ENCODE assay signal across 1 cellular context in the genomic region with DNA sequence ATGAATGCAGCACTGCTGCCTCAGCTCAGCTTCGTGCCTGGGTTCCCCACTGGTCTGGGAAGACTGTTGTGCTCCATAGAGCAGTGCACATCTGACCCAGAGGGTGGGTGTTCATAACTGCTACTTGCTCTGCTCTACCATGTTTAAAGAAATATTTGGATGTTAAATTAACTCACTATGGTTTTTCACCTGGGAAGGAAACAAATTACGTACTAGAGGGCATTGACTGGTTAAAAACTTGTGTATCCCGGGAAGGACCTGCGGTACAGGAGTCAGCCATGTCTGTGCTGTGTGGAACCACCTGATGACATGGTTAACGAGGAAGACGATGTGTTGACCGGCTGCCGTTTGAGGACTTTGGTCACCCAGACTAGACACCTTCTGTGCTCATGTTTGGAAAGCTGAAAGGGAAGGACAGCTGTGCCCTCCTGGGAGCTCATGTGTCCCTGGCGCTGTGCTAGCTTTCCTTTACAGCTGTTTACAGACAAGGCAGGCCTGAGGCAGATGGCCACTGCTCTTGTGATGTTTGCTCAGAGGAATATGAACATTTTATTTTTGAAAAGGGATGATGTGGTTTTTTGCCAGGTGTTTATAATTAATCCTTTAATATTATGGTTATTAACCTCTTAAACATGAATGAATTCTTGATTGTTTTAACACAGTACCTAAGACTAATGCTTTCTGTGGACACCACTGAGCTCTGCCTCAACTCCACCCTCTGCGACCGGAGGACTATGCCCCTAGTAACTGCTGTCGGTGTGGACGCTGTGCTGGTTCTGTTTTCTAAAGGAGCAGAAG.
TF ChIP-seq lines count a peak whose summit lies in the region.

No MANE protein-coding gene starts in this region.

TF ChIP-seq in HepG2, 621 proteins besides CTCF, POLR2A, EP300 and RAD21 (continues in another document):
- TF ChIP-seq ZNF274 (CRISPR knock-in tag; IDR thresholded peaks at IDR 0.05) (peak; percentile 45; the same call in 1 of the 2 replicates), USF2 (IDR thresholded peaks at IDR 0.05; ENCODE audit: low read depth, low read length) (no peak), USF2 (CRISPR knock-in tag; IDR thresholded peaks at IDR 0.05; ENCODE audit: borderline replicate concordance) (no peak), FOSL1 (CRISPR knock-in tag; IDR thresholded peaks at IDR 0.05; ENCODE audit: borderline replicate concordance) (no peak), ARID2 (CRISPR knock-in tag; IDR thresholded peaks at IDR 0.05; ENCODE audit: borderline replicate concordance) (no peak), ADNP (CRISPR knock-in tag; IDR thresholded peaks at IDR 0.05) (no peak), CBX5 (CRISPR knock-in tag; IDR thresholded peaks at IDR 0.05; ENCODE audit: borderline replicate concordance) (peak; percentile 36; the same call in 1 of the 2 replicates), ZBTB42 (CRISPR knock-in tag; IDR thresholded peaks at IDR 0.05) (0 out of 2 replicates have a peak, but pooled peaks have one; percentile 34), ATF1 (CRISPR knock-in tag; IDR thresholded peaks at IDR 0.05) (no peak), RARG (CRISPR knock-in tag; IDR thresholded peaks at IDR 0.05; ENCODE audit: low read depth) (no peak), HNRNPLL (IDR thresholded peaks at IDR 0.05; ENCODE audit: low read depth, low read length, poor library complexity, severe bottlenecking) (no peak), HHEX (CRISPR knock-in tag; IDR thresholded peaks at IDR 0.05) (no peak), ZNF776 (CRISPR knock-in tag; IDR thresholded peaks at IDR 0.05) (no peak), IRF9 (CRISPR knock-in tag; IDR thresholded peaks at IDR 0.05; ENCODE audit: borderline replicate concordance) (no peak), ZNF629 (CRISPR knock-in tag; conservative IDR thresholded peaks at IDR 0.05) (no peak), ZNF496 (CRISPR knock-in tag; IDR thresholded peaks at IDR 0.05; ENCODE audit: insufficient replicate concordance) (no peak), HIVEP1 (CRISPR knock-in tag; IDR thresholded peaks at IDR 0.05) (no peak), NBN (conservative IDR thresholded peaks at IDR 0.05) (no peak), ZNF501 (CRISPR knock-in tag; IDR thresholded peaks at IDR 0.05) (no peak), HNF1B (CRISPR knock-in tag; IDR thresholded peaks at IDR 0.05) (peak; percentile 45), BCLAF1 (IDR thresholded peaks at IDR 0.05) (no peak), HNF1A (IDR thresholded peaks at IDR 0.05; ENCODE audit: low read depth) (peak; percentile 30; the same call in 1 of the 2 replicates), HNF1A (CRISPR knock-in tag; IDR thresholded peaks at IDR 0.05; ENCODE audit: borderline replicate concordance) (peak; percentile 38; the same call in 1 of the 2 replicates), ISX (CRISPR knock-in tag; conservative IDR thresholded peaks at IDR 0.05) (no peak), NFYB (CRISPR knock-in tag; IDR thresholded peaks at IDR 0.05) (no peak), BRCA1 (CRISPR knock-in tag; IDR thresholded peaks at IDR 0.05) (no peak), ARNT2 (CRISPR knock-in tag; IDR thresholded peaks at IDR 0.05; ENCODE audit: low read depth) (no peak), AGO2 (optimal IDR thresholded peaks at IDR 0.05; ENCODE audit: low read depth, low read length) (no peak), ZC3H13 (CRISPR knock-in tag; IDR thresholded peaks at IDR 0.05) (peak; percentile 73; the same call in 1 of the 2 replicates), ZNF256 (CRISPR knock-in tag; conservative IDR thresholded peaks at IDR 0.05) (no peak), ZSCAN21 (CRISPR knock-in tag; IDR thresholded peaks at IDR 0.05; ENCODE audit: borderline replicate concordance) (peak; percentile 60; the same call in 1 of the 2 replicates), ZKSCAN8 (CRISPR knock-in tag; IDR thresholded peaks at IDR 0.05; ENCODE audit: borderline replicate concordance) (no peak), ZNF143 (CRISPR knock-in tag; IDR thresholded peaks at IDR 0.05) (no peak; the same call in 1 of the 2 replicates), NCOA1 (CRISPR knock-in tag; IDR thresholded peaks at IDR 0.05) (no peak), ZNF205 (CRISPR knock-in tag; IDR thresholded peaks at IDR 0.05) (no peak), ZFP1 (CRISPR knock-in tag; IDR thresholded peaks at IDR 0.05) (no peak), RBM22 (optimal IDR thresholded peaks at IDR 0.05; ENCODE audit: low read length) (peak; percentile 94)
- TF ChIP-seq, protein P1, sequence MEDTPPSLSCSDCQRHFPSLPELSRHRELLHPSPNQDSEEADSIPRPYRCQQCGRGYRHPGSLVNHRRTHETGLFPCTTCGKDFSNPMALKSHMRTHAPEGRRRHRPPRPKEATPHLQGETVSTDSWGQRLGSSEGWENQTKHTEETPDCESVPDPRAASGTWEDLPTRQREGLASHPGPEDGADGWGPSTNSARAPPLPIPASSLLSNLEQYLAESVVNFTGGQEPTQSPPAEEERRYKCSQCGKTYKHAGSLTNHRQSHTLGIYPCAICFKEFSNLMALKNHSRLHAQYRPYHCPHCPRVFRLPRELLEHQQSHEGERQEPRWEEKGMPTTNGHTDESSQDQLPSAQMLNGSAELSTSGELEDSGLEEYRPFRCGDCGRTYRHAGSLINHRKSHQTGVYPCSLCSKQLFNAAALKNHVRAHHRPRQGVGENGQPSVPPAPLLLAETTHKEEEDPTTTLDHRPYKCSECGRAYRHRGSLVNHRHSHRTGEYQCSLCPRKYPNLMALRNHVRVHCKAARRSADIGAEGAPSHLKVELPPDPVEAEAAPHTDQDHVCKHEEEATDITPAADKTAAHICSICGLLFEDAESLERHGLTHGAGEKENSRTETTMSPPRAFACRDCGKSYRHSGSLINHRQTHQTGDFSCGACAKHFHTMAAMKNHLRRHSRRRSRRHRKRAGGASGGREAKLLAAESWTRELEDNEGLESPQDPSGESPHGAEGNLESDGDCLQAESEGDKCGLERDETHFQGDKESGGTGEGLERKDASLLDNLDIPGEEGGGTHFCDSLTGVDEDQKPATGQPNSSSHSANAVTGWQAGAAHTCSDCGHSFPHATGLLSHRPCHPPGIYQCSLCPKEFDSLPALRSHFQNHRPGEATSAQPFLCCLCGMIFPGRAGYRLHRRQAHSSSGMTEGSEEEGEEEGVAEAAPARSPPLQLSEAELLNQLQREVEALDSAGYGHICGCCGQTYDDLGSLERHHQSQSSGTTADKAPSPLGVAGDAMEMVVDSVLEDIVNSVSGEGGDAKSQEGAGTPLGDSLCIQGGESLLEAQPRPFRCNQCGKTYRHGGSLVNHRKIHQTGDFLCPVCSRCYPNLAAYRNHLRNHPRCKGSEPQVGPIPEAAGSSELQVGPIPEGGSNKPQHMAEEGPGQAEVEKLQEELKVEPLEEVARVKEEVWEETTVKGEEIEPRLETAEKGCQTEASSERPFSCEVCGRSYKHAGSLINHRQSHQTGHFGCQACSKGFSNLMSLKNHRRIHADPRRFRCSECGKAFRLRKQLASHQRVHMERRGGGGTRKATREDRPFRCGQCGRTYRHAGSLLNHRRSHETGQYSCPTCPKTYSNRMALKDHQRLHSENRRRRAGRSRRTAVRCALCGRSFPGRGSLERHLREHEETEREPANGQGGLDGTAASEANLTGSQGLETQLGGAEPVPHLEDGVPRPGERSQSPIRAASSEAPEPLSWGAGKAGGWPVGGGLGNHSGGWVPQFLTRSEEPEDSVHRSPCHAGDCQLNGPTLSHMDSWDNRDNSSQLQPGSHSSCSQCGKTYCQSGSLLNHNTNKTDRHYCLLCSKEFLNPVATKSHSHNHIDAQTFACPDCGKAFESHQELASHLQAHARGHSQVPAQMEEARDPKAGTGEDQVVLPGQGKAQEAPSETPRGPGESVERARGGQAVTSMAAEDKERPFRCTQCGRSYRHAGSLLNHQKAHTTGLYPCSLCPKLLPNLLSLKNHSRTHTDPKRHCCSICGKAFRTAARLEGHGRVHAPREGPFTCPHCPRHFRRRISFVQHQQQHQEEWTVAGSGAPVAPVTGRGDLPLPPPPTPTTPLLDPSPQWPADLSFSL (CRISPR knock-in tag; IDR thresholded peaks at IDR 0.05) = no peak
